ENCODE assay signal across 23 cellular contexts in genomic region chr6:39169448-39170344, GRCh38. TPM values are rescaled to one million over a fixed set of nuclear protein-coding genes. Genes with fewer than 3 reads are reported as not detected.
DNase-seq lines count a peak whose midpoint lies in the region; ATAC-seq and TF ChIP-seq lines count a peak whose summit lies in the region.
"Had no signal": no experiment of that assay in that cellular context is flagged by ENCODE, and none has a peak within 500 bp of the region (broad histone marks: within the 10 kb centered on the region; RNA-seq: fewer than 3 reads in every experiment).

No MANE protein-coding gene starts in this region.

- H3K4me2 ChIP-seq in PC-3 (ENCODE audit: low read length): peak overlapping the region; percentile 35

- H3K9me2 ChIP-seq in PC-3 (replicated peaks; ENCODE audit: low read length): no peaks in the 10 kb centered on the region

- H4K20me1 ChIP-seq in PC-3 (ENCODE audit: low read length): no peaks in the 10 kb centered on the region

- H3K4me1 ChIP-seq in PC-3 (ENCODE audit: insufficient read depth, low read length) (peaks cover 26% of the 10 kb centered on the region), stomach (peaks cover 6 to 22% (median 11%) of the 10 kb centered on the region in 4 donors), psoas muscle (no peaks in the 10 kb centered on the region)

- no TSS peak for BruUV-seq in PC-3 (replicated peaks; lab: Mats Ljungman, UMichigan)

- H3K4me3 ChIP-seq in PC-3 (ENCODE audit: low read length) (no peak overlapping the region), stomach (no peak overlapping the region), psoas muscle (no peak overlapping the region)
- H3K4me3 ChIP-seq: esophagus muscularis mucosa, lower lobe of right lung, spleen had no signal

- H3K79me2 ChIP-seq in PC-3 (ENCODE audit: low read length): no peaks in the 10 kb centered on the region

- TF ChIP-seq POLR2A in stomach (IDR thresholded peaks at IDR 0.05): no peak

- H3K27me3 ChIP-seq in PC-3 (ENCODE audit: low read length) (peaks cover 13% of the 10 kb centered on the region; the same call in 1 of the 2 replicates), stomach (peaks cover 0 to 25% (median 0%) of the 10 kb centered on the region in 3 donors), psoas muscle (ENCODE audit: insufficient read depth in 3 of 3, low read length in 2 of 3) (peaks cover 0 to 12% (median 0%) of the 10 kb centered on the region in 3 donors)

- no peak for TF ChIP-seq EP300 in stomach (IDR thresholded peaks at IDR 0.05)

- no peak overlapping the region for H2AFZ ChIP-seq in PC-3 (ENCODE audit: low read length)

- H3K9me3 ChIP-seq in PC-3 (ENCODE audit: low read length) (no peaks in the 10 kb centered on the region), stomach (peaks cover 5 to 10% (median 9%) of the 10 kb centered on the region in 4 donors), psoas muscle (peaks cover 8% of the 10 kb centered on the region)
- H3K9me3 ChIP-seq: lower lobe of right lung had no signal

- intact Hi-C loops in PC-3 (cut with micrococcal nuclease) (no loop called here), stomach (cut with DNase I; ENCODE audit: low total_unique reads) (loop anchor here (5.0 kb wide), 1 partner anchor 133 kb away; no protein-coding TSS in a partner anchor), psoas muscle (cut with DNase I) (loop anchor here (5.0 to 10.0 kb wide), 2 partner anchors 138 to 195 kb away; no protein-coding TSS in a partner anchor)

- TF ChIP-seq CTCF in PC-3 (conservative IDR thresholded peaks at IDR 0.05; ENCODE audit: low read depth, low read length): no peak
- no peak for TF ChIP-seq CTCF in stomach (IDR thresholded peaks at IDR 0.05)
- no peak for TF ChIP-seq CTCF in psoas muscle (IDR thresholded peaks at IDR 0.05)

- H3K27ac ChIP-seq in PC-3 (ENCODE audit: low read length) (peak overlapping the region; percentile 75), stomach (peak overlapping the region; percentile 1 to 53 (median 36)), psoas muscle (no peak overlapping the region)
- H3K27ac ChIP-seq: C4-2B, esophagus muscularis mucosa, lower lobe of right lung, spleen had no signal

- CTCF ChIA-PET in PC-3 (lab: Charles Lee): no interaction called here

- DNase-seq in SIG-M5 treated with dmso at 0.1 percent for 504 hours (lab: John Stamatoyannopoulos, UW; ENCODE audit: unreplicated experiment): peak; percentile 5
- no peak for DNase-seq in SIG-M5 (lab: John Stamatoyannopoulos, UW)
- DNase-seq in PC-3: peak; percentile 79
- DNase-seq in kidney tubule cell (ENCODE audit: low spot score): peak; percentile 42
- DNase-seq in stomach: peak; percentile 73
- DNase-seq in NCI-H1694 treated with DMSO at 0.1 percent for 48 hours (lab: John Stamatoyannopoulos, UW): no peak
- no peak for DNase-seq in psoas muscle
- DNase-seq: activated B cell treated with CpG ODN at 0.5 μM for 24 hours; caudate nucleus; Karpas-422; lower lobe of right lung; naive thymus-derived CD4-positive, alpha-beta T cell; NCI-H1092 treated with DMSO at 0.1 percent for 48 hours; NCI-H2227 treated with DMSO at 0.1 percent for 48 hours; posterior cingulate gyrus; SHP77; spleen had no signal

- ATAC-seq in PC-3 (peak; percentile 35; the same call in 1 of the 2 replicates), SK-N-SH treated with all-trans-retinoic acid at 6 μM for 48 hours (no peak), psoas muscle (no peak)
- ATAC-seq: naive thymus-derived CD4-positive, alpha-beta T cell had no signal

- H3K36me3 ChIP-seq in PC-3 (ENCODE audit: low read depth, low read length) (no peaks in the 10 kb centered on the region), stomach (peaks cover 0 to 6% (median 0%) of the 10 kb centered on the region in 4 donors), psoas muscle (ENCODE audit: insufficient read depth in 1 of 2, low read depth in 1 of 2) (no peaks in the 10 kb centered on the region)
- H3K36me3 ChIP-seq: lower lobe of right lung, spleen had no signal

- POLR2A ChIA-PET in PC-3 (lab: Charles Lee; ENCODE audit: unreplicated experiment): no interaction called here

- peak overlapping the region; percentile 13; the same call in 1 of the 2 replicates for H3K9ac ChIP-seq in PC-3 (ENCODE audit: low read length)

- 29 to 61% (median 41%) methylated on average over 11 to 14 of the region's 14 CpGs for WGBS in stomach, 5 donors
- 53 to 71% (median 54%) methylated on average over 14 of the region's 14 CpGs for WGBS in psoas muscle, 3 donors

- H3F3A ChIP-seq in PC-3 (ENCODE audit: low read length, unreplicated experiment): no peaks in the 10 kb centered on the region

TF ChIP-seq in SK-N-SH treated with all-trans-retinoic acid at 6 μM for 48 hours, 23 proteins besides CTCF, POLR2A, EP300 and RAD21:
- no peak for TF ChIP-seq PPARA (CRISPR knock-in tag; IDR thresholded peaks at IDR 0.05; ENCODE audit: borderline replicate concordance)
- TF ChIP-seq TSHZ2 (CRISPR knock-in tag; IDR thresholded peaks at IDR 0.05): no peak
- no peak for TF ChIP-seq ZC3H10 (CRISPR knock-in tag; IDR thresholded peaks at IDR 0.05)
- no peak for TF ChIP-seq ZFP30 (CRISPR knock-in tag; IDR thresholded peaks at IDR 0.05)
TF ChIP-seq in SK-N-SH treated with all-trans-retinoic acid at 6 μM for 48 hours: peak in this region for 0.

RNA-seq across cellular contexts. Expression of gene SAYSD1, which starts 54.7 kb away (rescaled TPM):
- total RNA-seq in PC-3 (2014; rRNA removed) (10.9 and 12.2 TPM in 2 replicates), stomach (10 to 100 TPM in 2 of 5 donors, 1 to 10 TPM in 3; 1.2 to 24.8 (median 4.9) TPM), psoas muscle (1 to 10 TPM; 4.8 to 8.2 (median 5.5) TPM)
- polyA plus RNA-seq in stomach (1 to 10 TPM; 6.6 to 9.9 (median 8.9) TPM), psoas muscle (10 to 100 TPM in 1 of 3 donors, 1 to 10 TPM in 2; 5.4 to 12.4 (median 9.2) TPM)

RNA-seq across cellular contexts. Expression of gene KCNK5, which starts 59.6 kb away (rescaled TPM):
- total RNA-seq in PC-3 (2014; rRNA removed) (3.2 and 3.5 TPM in 2 replicates), stomach (10 to 100 TPM in 4 of 5 donors, 1 to 10 TPM in 1; 6.7 to 30.7 (median 15.8) TPM), psoas muscle (under 1 TPM; 0.06 to 0.24 (median 0.10) TPM)
- polyA plus RNA-seq in stomach (1 to 10 TPM; 4.9 to 6.0 (median 5.3) TPM), psoas muscle (under 1 TPM in 2 of 3 donors, not detected in 1; 0.06 to 0.12 TPM)
- total RNA-seq: A673, activated B cell treated with CpG ODN at 0.5 μM for 24 hours, glomerular endothelial cell, HT1080 had no signal

Comparison
In these comparisons a context has a peak if more than half of its experiments do, and no peak if none do; other contexts are left out.
1. DNase-seq: peak in SIG-M5 treated with dmso at 0.1 percent for 504 hours (single experiment), PC-3 (single experiment), kidney tubule cell (single experiment) and stomach (single experiment); none in SIG-M5 (single experiment), NCI-H1694 treated with DMSO at 0.1 percent for 48 hours (single experiment) and psoas muscle (0 of 2).